In genomic region chr19:14479309-14479984, GRCh38 we compare ENCODE assay signal across 16 cellular contexts. TPM values are rescaled to one million over a fixed set of nuclear protein-coding genes. Genes with fewer than 3 reads are reported as not detected.
"Had no signal": no experiment of that assay in that cellular context is flagged by ENCODE, and none has a peak within 500 bp of the region (broad histone marks: within the 10 kb centered on the region; RNA-seq: fewer than 3 reads in every experiment).

No MANE protein-coding gene starts in this region.

- H3K9me3 Mint-ChIP-seq: activated CD8-positive, alpha-beta T cell treated with anti-CD3 and anti-CD28 coated beads for 36 hours; activated naive CD8-positive, alpha-beta T cell treated with anti-CD3 and anti-CD28 coated beads for 36 hours; activated T-helper 17 cell treated with anti-CD3 and anti-CD28 coated beads, Interleukin-2, amount 50 U/mL, for 72 hours; dendritic cell treated with granulocyte-macrophage colony-stimulating factor and Interleukin-4, amounts not matched to agents 40 ng/mL and 50 ng/mL, for 4 days; effector memory CD8-positive, alpha-beta T cell; T-helper 2 cell treated with Interferon-gamma antibody and Interleukin-4, amounts not matched to agents 5 μg/mL and 100 μg/mL, for 36 hours had no signal

- H3K27me3 ChIP-seq: cardiac muscle cell, hepatocyte had no signal

- FAIRE-seq: TTC549 had no signal

- H3K4me3 Mint-ChIP-seq: activated CD8-positive, alpha-beta T cell treated with anti-CD3 and anti-CD28 coated beads for 36 hours; activated naive CD8-positive, alpha-beta T cell treated with anti-CD3 and anti-CD28 coated beads for 36 hours; activated T-helper 17 cell treated with anti-CD3 and anti-CD28 coated beads, Interleukin-2, amount 50 U/mL, for 72 hours; dendritic cell treated with granulocyte-macrophage colony-stimulating factor and Interleukin-4, amounts not matched to agents 40 ng/mL and 50 ng/mL, for 4 days; naive thymus-derived CD4-positive, alpha-beta T cell; T-helper 2 cell treated with Interferon-gamma antibody and Interleukin-4, amounts not matched to agents 5 μg/mL and 100 μg/mL, for 36 hours had no signal

- H3K9ac ChIP-seq: parathyroid adenoma had no signal

- H3K27ac ChIP-seq: cardiac muscle cell, epithelial cell of prostate, neutrophil, parathyroid adenoma, sigmoid colon had no signal

- H3K36me3 ChIP-seq: cardiac muscle cell, neutrophil had no signal

- H3K4me3 ChIP-seq: cardiac muscle cell, hepatocyte, sigmoid colon had no signal

- H3K27ac Mint-ChIP-seq: activated CD8-positive, alpha-beta T cell treated with anti-CD3 and anti-CD28 coated beads for 36 hours; activated naive CD8-positive, alpha-beta T cell treated with anti-CD3 and anti-CD28 coated beads for 36 hours; activated T-helper 17 cell treated with anti-CD3 and anti-CD28 coated beads, Interleukin-2, amount 50 U/mL, for 72 hours; dendritic cell treated with granulocyte-macrophage colony-stimulating factor and Interleukin-4, amounts not matched to agents 40 ng/mL and 50 ng/mL, for 4 days; effector memory CD8-positive, alpha-beta T cell; T-helper 2 cell treated with Interferon-gamma antibody and Interleukin-4, amounts not matched to agents 5 μg/mL and 100 μg/mL, for 36 hours had no signal

- H3K9me3 ChIP-seq: neutrophil, sigmoid colon had no signal

- DNase-seq: amniotic stem cell, left cardiac atrium, sigmoid colon had no signal

RNA-seq across cellular contexts. Expression of gene PTGER1, which starts 4.3 kb away (rescaled TPM):
- polyA plus RNA-seq: naive thymus-derived CD4-positive, alpha-beta T cell had no signal
